Comparison of ENCODE assay signal across 1 cellular context in the genomic region with DNA sequence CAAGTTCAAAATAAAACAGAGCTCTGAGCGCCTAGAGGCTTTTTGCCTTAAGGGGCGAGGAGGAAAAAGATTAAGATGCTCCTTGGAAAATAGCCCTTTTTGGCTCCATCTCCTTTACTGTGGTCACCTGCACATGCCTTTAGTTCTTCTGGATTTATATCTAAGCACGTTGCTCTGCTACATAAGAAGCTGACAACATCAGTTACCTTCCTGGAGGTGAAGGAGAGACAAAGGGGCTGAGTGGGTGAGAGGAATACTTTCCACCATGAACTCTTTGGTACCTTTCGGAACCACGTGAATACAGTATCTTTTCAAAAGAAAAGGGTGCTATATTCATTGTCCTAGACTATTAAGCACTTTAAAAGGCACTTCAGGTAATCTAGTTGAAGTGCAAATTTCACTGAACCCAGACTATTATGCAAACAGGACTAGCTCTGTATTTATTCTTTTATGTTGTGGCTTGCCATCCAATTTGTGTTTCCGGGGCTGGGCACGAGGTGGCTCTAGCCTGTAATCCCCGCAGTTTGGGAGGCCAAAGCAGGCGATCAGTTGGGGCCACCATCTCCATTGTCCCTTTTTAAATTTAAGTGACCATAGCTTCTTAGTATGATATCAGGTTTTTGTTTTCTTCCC.
TF ChIP-seq lines count a peak whose summit lies in the region.

No MANE protein-coding gene starts in this region.

TF ChIP-seq in HepG2, 621 proteins besides CTCF, POLR2A, EP300 and RAD21:
- TF ChIP-seq, protein P1, sequence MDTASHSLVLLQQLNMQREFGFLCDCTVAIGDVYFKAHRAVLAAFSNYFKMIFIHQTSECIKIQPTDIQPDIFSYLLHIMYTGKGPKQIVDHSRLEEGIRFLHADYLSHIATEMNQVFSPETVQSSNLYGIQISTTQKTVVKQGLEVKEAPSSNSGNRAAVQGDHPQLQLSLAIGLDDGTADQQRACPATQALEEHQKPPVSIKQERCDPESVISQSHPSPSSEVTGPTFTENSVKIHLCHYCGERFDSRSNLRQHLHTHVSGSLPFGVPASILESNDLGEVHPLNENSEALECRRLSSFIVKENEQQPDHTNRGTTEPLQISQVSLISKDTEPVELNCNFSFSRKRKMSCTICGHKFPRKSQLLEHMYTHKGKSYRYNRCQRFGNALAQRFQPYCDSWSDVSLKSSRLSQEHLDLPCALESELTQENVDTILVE (CRISPR knock-in tag; IDR thresholded peaks at IDR 0.05), result no peak
TF ChIP-seq in HepG2: peak in this region for 0.
